ENCODE assay signal across 9 cellular contexts in the genomic region with DNA sequence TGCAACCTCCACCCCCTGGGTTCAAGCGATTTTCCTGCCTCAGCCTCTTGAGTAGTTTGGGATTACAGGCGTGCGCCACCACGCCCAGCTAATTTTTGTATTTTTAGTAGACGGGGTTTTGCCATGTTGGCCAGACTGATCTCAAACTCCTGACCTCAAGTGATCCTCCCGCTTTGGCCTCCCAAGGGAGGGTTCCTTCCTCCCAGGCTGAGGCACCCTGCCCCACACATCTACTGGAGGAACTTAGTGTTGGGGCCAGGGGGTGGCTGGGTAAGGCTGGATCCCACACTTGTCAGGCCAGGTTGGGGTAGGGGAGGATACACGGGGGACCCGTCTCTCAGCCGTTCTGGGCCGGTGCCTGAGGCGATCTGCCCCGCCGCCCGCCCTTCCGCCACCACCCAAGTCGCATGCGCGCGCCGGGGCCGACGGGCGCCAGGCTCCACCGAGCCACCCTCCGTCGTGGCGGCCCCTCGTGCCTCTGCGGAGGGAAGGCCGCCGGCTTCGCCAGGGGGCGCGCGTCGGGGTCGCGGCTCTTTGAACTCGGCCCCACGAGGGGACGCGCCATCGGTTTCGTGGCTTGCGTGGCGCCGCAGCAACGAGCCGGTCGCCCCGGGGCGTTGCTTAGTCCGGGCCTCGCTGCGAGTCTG. TPM values are rescaled to one million over a fixed set of nuclear protein-coding genes. Genes with fewer than 3 reads are reported as not detected.
A peak's percentile ranks its signal among the peaks of the same experiment; 100 is the strongest.
DNase-seq lines count a peak whose midpoint lies in the region; ATAC-seq, FAIRE-seq and TF ChIP-seq lines count a peak whose summit lies in the region.
"Had no signal": no experiment of that assay in that cellular context is flagged by ENCODE, and none has a peak within 500 bp of the region (broad histone marks: within the 10 kb centered on the region; RNA-seq: fewer than 3 reads in every experiment).

No MANE protein-coding gene starts in this region.

- no peak for FAIRE-seq in GM12891 (lab: Jason Lieb, UNC)

- H3K27me3 Mint-ChIP-seq in activated naive CD4-positive, alpha-beta T cell treated with anti-CD3 and anti-CD28 coated beads, Interleukin-2, amount 50 U/mL, for 24 hours = no peaks in the 10 kb centered on the region

- peak overlapping the region; percentile 96 for H3K27ac Mint-ChIP-seq in activated naive CD4-positive, alpha-beta T cell treated with anti-CD3 and anti-CD28 coated beads, Interleukin-2, amount 50 U/mL, for 24 hours

- H3K9me3 ChIP-seq in right atrium auricular region = no peaks in the 10 kb centered on the region
- no peaks in the 10 kb centered on the region for H3K9me3 ChIP-seq in gastrocnemius medialis

- no peak for DNase-seq in AG10803 (ENCODE audit: low read depth)
- peak; percentile 73 for DNase-seq in GM12891 (ENCODE audit: insufficient read length, low spot score)
- DNase-seq in NCI-H1930 (lab: John Stamatoyannopoulos, UW) = peak; percentile 44 to 65
- no peak for DNase-seq in right atrium auricular region (ENCODE audit: low spot score)
- DNase-seq in gastrocnemius medialis = no peak
- no peak for DNase-seq in NCI-H128 (lab: John Stamatoyannopoulos, UW; ENCODE audit: unreplicated experiment)

- H3K4me1 ChIP-seq in right atrium auricular region (peaks cover 0 to 28% of the 10 kb centered on the region in 2 donors), gastrocnemius medialis (peaks cover 0 to 5% of the 10 kb centered on the region in 2 donors)

- no peaks in the 10 kb centered on the region for H3K36me3 ChIP-seq in right atrium auricular region
- no peaks in the 10 kb centered on the region for H3K36me3 ChIP-seq in gastrocnemius medialis

- peak; percentile 39; the same call in 1 of the 2 replicates for TF ChIP-seq POLR2A in GM12891 (IDR thresholded peaks at IDR 0.05; ENCODE audit: low read depth, low read length)
- TF ChIP-seq POLR2A in gastrocnemius medialis (IDR thresholded peaks at IDR 0.05) = no peak

- peak overlapping the region; percentile 84 for H3K4me3 Mint-ChIP-seq in activated naive CD4-positive, alpha-beta T cell treated with anti-CD3 and anti-CD28 coated beads, Interleukin-2, amount 50 U/mL, for 24 hours

- intact Hi-C loops in gastrocnemius medialis (cut with DNase I; ENCODE audit: low total_unique reads) = loop anchor here (1.0 to 10.0 kb wide), 6 partner anchors 23 to 209 kb away; partner anchors contain the start of genes LRRC3C, MIEN1, ORMDL3 and STARD3

- ATAC-seq in HG02623 (IDR thresholded peaks at IDR 0.05; ENCODE audit: unreplicated experiment) = peak; percentile 20
- peak; percentile 34 to 38 for ATAC-seq in gastrocnemius medialis

- in situ Hi-C loops in gastrocnemius medialis (cut with MboI; ENCODE audit: low sequenced_read_pairs in 4 of 4) = loop anchor here (5.0 to 10.0 kb wide), 3 partner anchors 129 to 199 kb away; partner anchors contain the start of gene PPP1R1B (in 2 of the 4)

- H3K36me3 Mint-ChIP-seq in activated naive CD4-positive, alpha-beta T cell treated with anti-CD3 and anti-CD28 coated beads, Interleukin-2, amount 50 U/mL, for 24 hours = peaks cover 2% of the 10 kb centered on the region

- TF ChIP-seq CTCF in AG10803 (conservative IDR thresholded peaks at IDR 0.05; ENCODE audit: low read length) (no peak), right atrium auricular region (IDR thresholded peaks at IDR 0.05) (no peak), gastrocnemius medialis (IDR thresholded peaks at IDR 0.05 in 4 of 5, conservative IDR thresholded peaks at IDR 0.05 in 1 of 5) (no peak)

- H3K4me1 Mint-ChIP-seq in activated naive CD4-positive, alpha-beta T cell treated with anti-CD3 and anti-CD28 coated beads, Interleukin-2, amount 50 U/mL, for 24 hours = peaks cover 52% of the 10 kb centered on the region

- no peaks in the 10 kb centered on the region for H3K9me3 Mint-ChIP-seq in activated naive CD4-positive, alpha-beta T cell treated with anti-CD3 and anti-CD28 coated beads, Interleukin-2, amount 50 U/mL, for 24 hours

- H3K4me3 ChIP-seq in AG10803 (ENCODE audit: low read length) (peak overlapping the region; percentile 75), right atrium auricular region (peak overlapping the region; percentile 42 to 72), gastrocnemius medialis (peak overlapping the region; percentile 62 to 85 (median 76))

- no peaks in the 10 kb centered on the region for H3K27me3 ChIP-seq in right atrium auricular region
- no peaks in the 10 kb centered on the region for H3K27me3 ChIP-seq in gastrocnemius medialis

- H3K27ac ChIP-seq in right atrium auricular region = peak overlapping the region; percentile 86 to 91
- peak overlapping the region; percentile 76 to 86 (median 83) for H3K27ac ChIP-seq in gastrocnemius medialis

TF ChIP-seq in GM12891, 5 proteins besides CTCF, POLR2A, EP300 and RAD21:
- no peak for TF ChIP-seq TAF1 (IDR thresholded peaks at IDR 0.05; ENCODE audit: low read depth, low read length)
- TF ChIP-seq PAX5 (IDR thresholded peaks at IDR 0.05; ENCODE audit: insufficient read depth, low read length, severe bottlenecking) = no peak
- TF ChIP-seq SPI1 (IDR thresholded peaks at IDR 0.05; ENCODE audit: low read depth, low read length) = no peak
- TF ChIP-seq POU2F2 (IDR thresholded peaks at IDR 0.05; ENCODE audit: low read depth, low read length) = no peak
- TF ChIP-seq POLR2AphosphoS5 (IDR thresholded peaks at IDR 0.05; ENCODE audit: low read depth, low read length) = no peak

RNA-seq across cellular contexts. Expression of gene GRB7, which starts 15.9 kb away (rescaled TPM):
- 0.49 TPM for polyA plus RNA-seq in GM12891 (2012; ENCODE audit: low read depth, missing spikeins)
- total RNA-seq in right atrium auricular region = 1 to 10 TPM; 3.4 to 5.8 TPM
- under 1 TPM in 2 of 4 donors, not detected in 2; 0.41 to 0.70 TPM for total RNA-seq in gastrocnemius medialis
- total RNA-seq: activated CD8-positive, alpha-beta memory T cell treated with anti-CD3 and anti-CD28 coated beads for 36 hours had no signal

RNA-seq across cellular contexts. Expression of gene MIEN1, which starts 23.3 kb away (rescaled TPM):
- polyA plus RNA-seq in GM12891 (2012; ENCODE audit: low read depth, missing spikeins) = 44.9 TPM
- 10 to 100 TPM; 77.5 to 77.8 TPM for total RNA-seq in right atrium auricular region
- total RNA-seq in gastrocnemius medialis = 10 to 100 TPM; 42.8 to 81.9 (median 67.7) TPM

RNA-seq across cellular contexts. Expression of gene ERBB2, which starts 53.8 kb away (rescaled TPM):
- polyA plus RNA-seq in GM12891 (2012; ENCODE audit: low read depth, missing spikeins) = 2.8 TPM
- total RNA-seq in right atrium auricular region (10 to 100 TPM; 73.5 to 85.5 TPM), gastrocnemius medialis (10 to 100 TPM in 3 of 4 donors, 1 to 10 TPM in 1; 6.0 to 26.4 (median 15.3) TPM)

Comparison
In these comparisons a context has a peak if more than half of its experiments do, and no peak if none do; other contexts are left out.
1. DNase-seq: peak in GM12891 (single experiment) and NCI-H1930 (2 of 2); none in AG10803 (single experiment), right atrium auricular region (single experiment), gastrocnemius medialis (0 of 2) and NCI-H128 (single experiment).
2. Peak in every context shown above with its lines, with median percentiles within 50 percentile points of each other: H3K4me3 ChIP-seq.